1 cellular context compared by ENCODE assay signal in the genomic region with DNA sequence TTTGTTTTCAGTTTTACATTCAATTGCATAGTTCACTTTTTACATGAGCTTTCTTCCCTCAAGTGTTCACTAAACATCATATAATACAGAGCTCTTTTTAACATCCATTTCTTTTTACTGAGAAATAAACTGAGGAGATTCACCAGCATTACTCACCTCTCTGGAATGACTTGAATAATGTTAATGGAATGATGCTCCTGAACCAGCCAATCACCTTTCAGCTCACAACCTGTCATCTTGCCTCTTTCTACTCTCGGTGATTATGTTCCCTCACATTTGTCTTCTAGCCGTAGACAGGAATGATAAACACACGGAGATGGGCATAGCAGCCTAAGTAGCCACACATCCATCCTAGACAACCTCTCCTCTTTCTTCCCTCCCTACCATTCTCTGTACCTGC.
TF ChIP-seq lines count a peak whose summit lies in the region.

No MANE protein-coding gene starts in this region.

TF ChIP-seq in IMR-90, 13 proteins besides CTCF, POLR2A, EP300 and RAD21:
- TF ChIP-seq USF2 (IDR thresholded peaks at IDR 0.05; ENCODE audit: low read depth, low read length) = no peak
- no peak for TF ChIP-seq CEBPB (IDR thresholded peaks at IDR 0.05; ENCODE audit: low read depth, low read length)
- 0 out of 2 replicates have a peak, but pooled peaks have one; percentile 14 for TF ChIP-seq FOS (IDR thresholded peaks at IDR 0.05; ENCODE audit: low read depth, low read length)
TF ChIP-seq in IMR-90: peak in this region for 1.
